Comparison of ENCODE assay signal across 34 cellular contexts in genomic region chr12:42511656-42512055, GRCh38.
"Had no signal": no experiment of that assay in that cellular context is flagged by ENCODE, and none has a peak within 500 bp of the region (broad histone marks: within the 10 kb centered on the region; RNA-seq: fewer than 3 reads in every experiment).

No MANE protein-coding gene starts in this region.

- H3K27me3 ChIP-seq: body of pancreas, brain microvascular endothelial cell, breast epithelium had no signal

- H3K4me1 Mint-ChIP-seq: activated B cell treated with CpG ODN at 0.5 μM for 24 hours; activated CD4-positive, alpha-beta T cell treated with anti-CD3 and anti-CD28 coated beads, Interleukin-2, amount 10 ng/mL, durations not matched to agents 24 days and 14 days; activated naive CD4-positive, alpha-beta T cell treated with anti-CD3 and anti-CD28 coated beads, Interleukin-2, amount 10 ng/mL, durations not matched to agents 7 days and 5 days; activated naive CD4-positive, alpha-beta T cell treated with anti-CD3 and anti-CD28 coated beads, Interleukin-2, amount 50 U/mL, for 24 hours; activated naive CD8-positive, alpha-beta T cell treated with anti-CD3 and anti-CD28 coated beads, Interleukin-2, amount 10 ng/mL, durations not matched to agents 7 days and 5 days; activated naive CD8-positive, alpha-beta T cell treated with anti-CD3 and anti-CD28 coated beads, Interleukin-2, amount 50 U/mL, for 24 hours; central memory CD8-positive, alpha-beta T cell had no signal

- H3K36me3 Mint-ChIP-seq: activated CD4-positive, alpha-beta memory T cell treated with anti-CD3 and anti-CD28 coated beads for 36 hours; activated naive CD4-positive, alpha-beta T cell treated with anti-CD3 and anti-CD28 coated beads, Interleukin-2, amount 10 ng/mL, durations not matched to agents 7 days and 5 days; activated naive CD8-positive, alpha-beta T cell; activated naive CD8-positive, alpha-beta T cell treated with anti-CD3 and anti-CD28 coated beads, Interleukin-2, amount 10 ng/mL, durations not matched to agents 7 days and 5 days had no signal

- H3K36me3 ChIP-seq: brain microvascular endothelial cell, breast epithelium had no signal

- H3K4me1 ChIP-seq: body of pancreas, breast epithelium had no signal

- DNase-seq: activated B cell treated with CpG ODN at 0.5 μM for 24 hours; activated CD4-positive, alpha-beta memory T cell treated with anti-CD3 and anti-CD28 coated beads for 36 hours; activated CD4-positive, alpha-beta T cell treated with anti-CD3 and anti-CD28 coated beads for 4 hours; activated CD4-positive, alpha-beta T cell treated with anti-CD3 and anti-CD28 coated beads, Interleukin-2, amount 10 ng/mL, durations not matched to agents 24 days and 14 days; activated CD4-positive, alpha-beta T cell treated with anti-CD3 and anti-CD28 coated beads, Interleukin-2, amount 50 U/mL, for 1 hour; activated CD4-positive, alpha-beta T cell treated with anti-CD3 and anti-CD28 coated beads, Interleukin-2, amount 50 U/mL, for 4 hours; activated CD4-positive, CD25-positive, alpha-beta regulatory T cell treated with anti-CD3 and anti-CD28 coated beads, Interleukin-2, amount 50 U/mL, for 72 hours; activated CD8-positive, alpha-beta memory T cell treated with anti-CD3 and anti-CD28 coated beads, Interleukin-2, amount 50 U/mL, for 48 hours; activated CD8-positive, alpha-beta T cell treated with anti-CD3 and anti-CD28 coated beads for 36 hours; activated effector memory CD4-positive, alpha-beta T cell treated with Interleukin-2 at 50 U/mL for 16 hours; activated gamma-delta T cell; activated naive CD4-positive, alpha-beta T cell treated with anti-CD3 and anti-CD28 coated beads, Interleukin-2, amount 10 ng/mL, durations not matched to agents 7 days and 5 days; activated naive CD4-positive, alpha-beta T cell treated with Interleukin-2 at 50 U/mL for 16 hours; activated naive CD8-positive, alpha-beta T cell treated with anti-CD3 and anti-CD28 coated beads, Interleukin-2, amount 10 ng/mL, durations not matched to agents 7 days and 5 days; activated naive CD8-positive, alpha-beta T cell treated with anti-CD3 and anti-CD28 coated beads, Interleukin-2, amount 50 U/mL, for 24 hours; activated T-cell treated with anti-CD3 and anti-CD28 coated beads, Interleukin-2, amount 50 U/mL, for 24 hours; activated T-cell treated with anti-CD3 and anti-CD28 coated beads, Interleukin-2, amount 50 U/mL, for 48 hours; amygdala; aorta; body of pancreas; brain microvascular endothelial cell; caudate nucleus; cerebellar nuclear complex; T-helper 1 cell; T-helper 2 cell; T-helper 9 cell had no signal

- ATAC-seq: activated CD8-positive, alpha-beta T cell treated with anti-CD3 and anti-CD28 coated beads for 36 hours; activated naive CD8-positive, alpha-beta T cell treated with anti-CD3 and anti-CD28 coated beads, Interleukin-2, amount 50 U/mL, for 24 hours; body of pancreas had no signal

- H3K27ac ChIP-seq: body of pancreas, brain microvascular endothelial cell, breast epithelium, VCaP had no signal

- H3K4me3 Mint-ChIP-seq: activated B cell treated with CpG ODN at 0.5 μM for 24 hours; activated CD4-positive, alpha-beta memory T cell treated with anti-CD3 and anti-CD28 coated beads for 36 hours; activated CD4-positive, alpha-beta T cell treated with anti-CD3 and anti-CD28 coated beads, Interleukin-2, amount 10 ng/mL, durations not matched to agents 24 days and 14 days; activated CD8-positive, alpha-beta T cell treated with anti-CD3 and anti-CD28 coated beads for 36 hours; activated naive CD4-positive, alpha-beta T cell treated with anti-CD3 and anti-CD28 coated beads, Interleukin-2, amount 10 ng/mL, durations not matched to agents 7 days and 5 days; activated naive CD4-positive, alpha-beta T cell treated with anti-CD3 and anti-CD28 coated beads, Interleukin-2, amount 50 U/mL, for 24 hours; activated naive CD8-positive, alpha-beta T cell; activated naive CD8-positive, alpha-beta T cell treated with anti-CD3 and anti-CD28 coated beads, Interleukin-2, amount 10 ng/mL, durations not matched to agents 7 days and 5 days; activated naive CD8-positive, alpha-beta T cell treated with anti-CD3 and anti-CD28 coated beads, Interleukin-2, amount 50 U/mL, for 24 hours; activated T-cell treated with anti-CD3 and anti-CD28 coated beads, Interleukin-2, amount 50 U/mL, for 24 hours; central memory CD8-positive, alpha-beta T cell; T-helper 1 cell treated with Interleukin-12 subunit alpha and Interleukin-12 subunit beta and Interleukin-4 antibody, amounts not matched to agents 30 μg/mL and 1 μg/mL, for 36 hours; T-helper 2 cell treated with Interferon-gamma antibody and Interleukin-4, amounts not matched to agents 5 μg/mL and 100 μg/mL, for 36 hours had no signal

- H3K27ac Mint-ChIP-seq: activated B cell treated with CpG ODN at 0.5 μM for 24 hours; activated CD4-positive, alpha-beta memory T cell treated with anti-CD3 and anti-CD28 coated beads for 36 hours; activated CD4-positive, alpha-beta T cell treated with anti-CD3 and anti-CD28 coated beads, Interleukin-2, amount 10 ng/mL, durations not matched to agents 24 days and 14 days; activated CD8-positive, alpha-beta T cell treated with anti-CD3 and anti-CD28 coated beads for 36 hours; activated naive CD4-positive, alpha-beta T cell treated with anti-CD3 and anti-CD28 coated beads, Interleukin-2, amount 10 ng/mL, durations not matched to agents 7 days and 5 days; activated naive CD4-positive, alpha-beta T cell treated with anti-CD3 and anti-CD28 coated beads, Interleukin-2, amount 50 U/mL, for 24 hours; activated naive CD8-positive, alpha-beta T cell; activated naive CD8-positive, alpha-beta T cell treated with anti-CD3 and anti-CD28 coated beads, Interleukin-2, amount 10 ng/mL, durations not matched to agents 7 days and 5 days; activated naive CD8-positive, alpha-beta T cell treated with anti-CD3 and anti-CD28 coated beads, Interleukin-2, amount 50 U/mL, for 24 hours; activated T-cell treated with anti-CD3 and anti-CD28 coated beads, Interleukin-2, amount 50 U/mL, for 24 hours; activated T-helper 2 cell treated with anti-CD3 and anti-CD28 coated beads, Interferon-gamma antibody, Interleukin-2, Interleukin-4, amounts not matched to agents 10 μg/mL and 5 μg/mL and 100 μg/mL, durations not matched to agents 14 hours and 24 hours and 36 hours; T-helper 1 cell treated with Interleukin-12 subunit alpha and Interleukin-12 subunit beta and Interleukin-4 antibody, amounts not matched to agents 30 μg/mL and 1 μg/mL, for 36 hours; T-helper 2 cell treated with Interferon-gamma antibody and Interleukin-4, amounts not matched to agents 5 μg/mL and 100 μg/mL, for 36 hours had no signal

- H3K9me3 Mint-ChIP-seq: activated CD4-positive, alpha-beta T cell treated with anti-CD3 and anti-CD28 coated beads, Interleukin-2, amount 10 ng/mL, durations not matched to agents 24 days and 14 days; activated naive CD4-positive, alpha-beta T cell treated with anti-CD3 and anti-CD28 coated beads, Interleukin-2, amount 10 ng/mL, durations not matched to agents 7 days and 5 days; activated T-cell treated with anti-CD3 and anti-CD28 coated beads, Interleukin-2, amount 50 U/mL, for 24 hours; activated T-helper 2 cell treated with anti-CD3 and anti-CD28 coated beads, Interferon-gamma antibody, Interleukin-2, Interleukin-4, amounts not matched to agents 10 μg/mL and 5 μg/mL and 100 μg/mL, durations not matched to agents 14 hours and 24 hours and 36 hours; T-helper 1 cell treated with Interleukin-12 subunit alpha and Interleukin-12 subunit beta and Interleukin-4 antibody, amounts not matched to agents 30 μg/mL and 1 μg/mL, for 36 hours; T-helper 2 cell treated with Interferon-gamma antibody and Interleukin-4, amounts not matched to agents 5 μg/mL and 100 μg/mL, for 36 hours had no signal

- H3K4me3 ChIP-seq: body of pancreas, breast epithelium had no signal

- H3K27me3 Mint-ChIP-seq: activated B cell treated with CpG ODN at 0.5 μM for 24 hours; activated naive CD4-positive, alpha-beta T cell treated with anti-CD3 and anti-CD28 coated beads, Interleukin-2, amount 10 ng/mL, durations not matched to agents 7 days and 5 days had no signal

- H3K9me3 ChIP-seq: body of pancreas had no signal
